Comparison of ENCODE assay signal across 29 cellular contexts in the genomic region with DNA sequence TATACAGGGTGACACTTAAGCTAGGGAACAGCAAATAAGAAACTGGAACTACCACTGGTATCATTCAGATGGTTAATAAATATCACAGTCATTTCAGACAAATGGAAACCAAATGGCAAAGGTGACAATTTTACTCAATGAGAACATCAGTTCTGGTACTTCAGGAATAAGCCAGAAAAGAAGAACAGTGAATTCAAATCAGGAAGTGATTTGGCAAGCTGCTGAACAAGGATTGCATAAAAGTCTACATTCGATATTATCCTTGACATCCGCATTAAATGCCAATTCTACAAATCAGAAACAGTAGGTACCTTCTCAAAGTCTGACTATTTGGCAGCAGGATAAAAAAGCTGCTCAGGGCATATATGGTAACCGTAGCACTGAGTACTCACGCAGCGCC.
"Had no signal": no experiment of that assay in that cellular context is flagged by ENCODE, and none has a peak within 500 bp of the region (broad histone marks: within the 10 kb centered on the region; RNA-seq: fewer than 3 reads in every experiment).

No MANE protein-coding gene starts in this region.

- H3K9me3 Mint-ChIP-seq: activated CD4-positive, alpha-beta memory T cell treated with anti-CD3 and anti-CD28 coated beads, Interleukin-2, amount 10 ng/mL, durations not matched to agents 7 days and 5 days; activated CD4-positive, alpha-beta T cell treated with anti-CD3 and anti-CD28 coated beads, Interleukin-2, amount 10 ng/mL, durations not matched to agents 7 days and 5 days; brain; mesothelial cell of epicardium; naive B cell; nephron progenitor cell; stimulated activated memory B cell treated with anti-CD40 and anti-IgM and Interleukin-4, amounts not matched to agents 10 μg/mL and 1 μg/mL and 100 μg/mL, for 72 hours; stimulated activated naive CD8-positive, alpha-beta T cell treated with anti-CD3 and anti-CD28 coated beads, Interleukin-15, amount 100 ng/mL, for 72 hours; type B pancreatic cell had no signal

- H3K4me1 Mint-ChIP-seq: brain; mesothelial cell of epicardium; nephron progenitor cell; stimulated activated memory B cell treated with anti-CD40 and anti-IgM and Interleukin-4, amounts not matched to agents 10 μg/mL and 1 μg/mL and 100 μg/mL, for 72 hours; stimulated activated naive CD8-positive, alpha-beta T cell treated with anti-CD3 and anti-CD28 coated beads, Interleukin-15, amount 100 ng/mL, for 72 hours had no signal

- H3K4me3 Mint-ChIP-seq: activated CD4-positive, alpha-beta memory T cell treated with anti-CD3 and anti-CD28 coated beads, Interleukin-2, amount 10 ng/mL, durations not matched to agents 7 days and 5 days; activated CD4-positive, alpha-beta T cell treated with anti-CD3 and anti-CD28 coated beads, Interleukin-2, amount 10 ng/mL, durations not matched to agents 7 days and 5 days; activated naive CD8-positive, alpha-beta T cell; brain; mesothelial cell of epicardium; naive B cell; nephron progenitor cell; stimulated activated memory B cell treated with anti-CD40 and anti-IgM and Interleukin-4, amounts not matched to agents 10 μg/mL and 1 μg/mL and 100 μg/mL, for 72 hours; stimulated activated naive CD8-positive, alpha-beta T cell treated with anti-CD3 and anti-CD28 coated beads, Interleukin-15, amount 100 ng/mL, for 72 hours; T-helper 17 cell; type B pancreatic cell had no signal

- H3K27ac Mint-ChIP-seq: activated CD4-positive, alpha-beta memory T cell treated with anti-CD3 and anti-CD28 coated beads, Interleukin-2, amount 10 ng/mL, durations not matched to agents 7 days and 5 days; activated CD4-positive, alpha-beta T cell treated with anti-CD3 and anti-CD28 coated beads, Interleukin-2, amount 10 ng/mL, durations not matched to agents 7 days and 5 days; activated naive CD8-positive, alpha-beta T cell; brain; mesothelial cell of epicardium; nephron progenitor cell; stimulated activated memory B cell treated with anti-CD40 and anti-IgM and Interleukin-4, amounts not matched to agents 10 μg/mL and 1 μg/mL and 100 μg/mL, for 72 hours; stimulated activated naive CD8-positive, alpha-beta T cell treated with anti-CD3 and anti-CD28 coated beads, Interleukin-15, amount 100 ng/mL, for 72 hours; T-helper 17 cell; type B pancreatic cell had no signal

- DNase-seq: activated CD4-positive, alpha-beta memory T cell treated with anti-CD3 and anti-CD28 coated beads, Interleukin-2, amount 10 ng/mL, durations not matched to agents 7 days and 5 days; activated CD4-positive, alpha-beta T cell treated with anti-CD3 and anti-CD28 coated beads for 1 hour; activated CD4-positive, alpha-beta T cell treated with anti-CD3 and anti-CD28 coated beads, Interleukin-2, amount 10 ng/mL, durations not matched to agents 7 days and 5 days; activated CD8-positive, alpha-beta memory T cell treated with anti-CD3 and anti-CD28 coated beads, Interleukin-2, amount 50 U/mL, for 48 hours; activated effector memory CD4-positive, alpha-beta T cell treated with Interleukin-2 at 50 U/mL for 16 hours; activated naive CD4-positive, alpha-beta T cell treated with Interleukin-2 at 50 U/mL for 16 hours; cerebellar nuclear complex; colonic mucosa; effector CD8-positive, alpha-beta T cell; islet precursor cell; left cardiac atrium; left ventricle myocardium superior; mammary epithelial cell; naive B cell; nephron progenitor cell; pancreas; psoas muscle; stimulated activated CD4-positive, alpha-beta T cell treated with anti-CD3 and anti-CD28 coated beads, Interleukin-1b, Interleukin-23, amount 100 ng/mL, for 48 hours; stimulated activated CD4-positive, alpha-beta T cell treated with anti-CD3 and anti-CD28 coated beads, Interleukin-4, amount 100 ng/mL, for 4 hours; stimulated activated CD8-positive, alpha-beta memory T cell treated with anti-CD3 and anti-CD28 coated beads, Interleukin-4, amount 100 ng/mL, for 48 hours; stimulated activated naive CD8-positive, alpha-beta T cell treated with anti-CD3 and anti-CD28 coated beads, Interleukin-15, amount 100 ng/mL, for 72 hours; substantia nigra; T-helper 17 cell; T1000 had no signal

- ATAC-seq: left cardiac atrium; left ventricle myocardium superior; pancreas; psoas muscle; stimulated activated memory B cell treated with anti-CD40 and anti-IgM and Interleukin-4, amounts not matched to agents 10 μg/mL and 1 μg/mL and 100 μg/mL, for 72 hours; stimulated activated naive CD8-positive, alpha-beta T cell treated with anti-CD3 and anti-CD28 coated beads, Interleukin-15, amount 100 ng/mL, for 72 hours; T-helper 17 cell had no signal

- H3K27me3 Mint-ChIP-seq: activated CD4-positive, alpha-beta memory T cell treated with anti-CD3 and anti-CD28 coated beads, Interleukin-2, amount 10 ng/mL, durations not matched to agents 7 days and 5 days; activated CD4-positive, alpha-beta T cell treated with anti-CD3 and anti-CD28 coated beads, Interleukin-2, amount 10 ng/mL, durations not matched to agents 7 days and 5 days; activated naive CD8-positive, alpha-beta T cell; brain; naive B cell; stimulated activated memory B cell treated with anti-CD40 and anti-IgM and Interleukin-4, amounts not matched to agents 10 μg/mL and 1 μg/mL and 100 μg/mL, for 72 hours; stimulated activated naive CD8-positive, alpha-beta T cell treated with anti-CD3 and anti-CD28 coated beads, Interleukin-15, amount 100 ng/mL, for 72 hours; T-helper 17 cell; type B pancreatic cell had no signal
